In the genomic region with DNA sequence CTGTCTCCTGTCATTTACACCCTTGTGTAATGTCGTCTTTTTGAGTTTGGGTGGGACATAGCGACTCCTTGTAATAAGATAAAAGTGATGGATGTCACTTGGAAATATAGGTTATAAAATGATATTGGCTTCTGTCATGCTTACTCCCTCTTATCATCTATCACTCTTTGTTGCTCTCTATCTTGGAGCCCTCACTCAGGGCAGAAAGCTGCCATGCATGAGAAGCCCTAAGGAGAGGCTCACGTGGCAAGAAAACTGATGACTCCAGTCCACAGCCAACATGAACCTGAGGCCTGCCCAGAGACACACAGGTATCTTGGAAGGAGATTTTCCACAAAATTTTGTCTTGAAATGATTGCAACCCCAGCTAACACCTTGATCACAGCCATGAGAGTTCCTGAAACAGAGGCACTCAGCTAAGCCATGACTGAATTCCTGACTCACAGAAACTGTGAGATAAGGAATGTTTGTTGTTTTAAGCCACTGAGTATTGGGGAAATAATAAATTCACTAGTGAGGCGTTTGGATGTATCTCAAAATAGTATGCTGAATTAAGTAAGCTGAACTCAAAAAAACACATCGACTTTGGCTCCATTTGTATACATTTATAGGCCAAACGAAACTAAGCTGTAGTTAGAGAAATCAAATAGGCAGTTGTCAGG, we compare ENCODE assay signal across 19 cellular contexts.
DNase-seq lines count a peak whose midpoint lies in the region; ATAC-seq, FAIRE-seq and TF ChIP-seq lines count a peak whose summit lies in the region.
"Had no signal": no experiment of that assay in that cellular context is flagged by ENCODE, and none has a peak within 500 bp of the region (broad histone marks: within the 10 kb centered on the region; RNA-seq: fewer than 3 reads in every experiment).

No MANE protein-coding gene starts in this region.

- FAIRE-seq in astrocyte (lab: Jason Lieb, UNC) = no peak

- H3K4me1 Mint-ChIP-seq in Caco-2 (ENCODE audit: low read depth, unreplicated experiment) = no peaks in the 10 kb centered on the region
- H3K4me1 Mint-ChIP-seq in astrocyte (ENCODE audit: low read depth, unreplicated experiment) = peaks cover 4% of the 10 kb centered on the region
- H3K4me1 Mint-ChIP-seq: immature natural killer cell; stimulated activated naive CD8-positive, alpha-beta T cell treated with anti-CD3 and anti-CD28 coated beads, Interleukin-15, amount 100 ng/mL, for 72 hours had no signal

- no peaks in the 10 kb centered on the region for H3K36me3 Mint-ChIP-seq in Caco-2 (ENCODE audit: insufficient read depth, unreplicated experiment)
- H3K36me3 Mint-ChIP-seq in astrocyte (ENCODE audit: low read depth, unreplicated experiment) = no peaks in the 10 kb centered on the region

- H3K9me3 Mint-ChIP-seq in Caco-2 (ENCODE audit: unreplicated experiment) = no peaks in the 10 kb centered on the region
- no peaks in the 10 kb centered on the region for H3K9me3 Mint-ChIP-seq in astrocyte (ENCODE audit: unreplicated experiment)
- H3K9me3 Mint-ChIP-seq: neural crest cell had no signal

- H3K27ac Mint-ChIP-seq in Caco-2 (ENCODE audit: unreplicated experiment) (peak overlapping the region; percentile 42), astrocyte (ENCODE audit: unreplicated experiment) (no peak overlapping the region)
- H3K27ac Mint-ChIP-seq: immature natural killer cell; stimulated activated naive CD8-positive, alpha-beta T cell treated with anti-CD3 and anti-CD28 coated beads, Interleukin-15, amount 100 ng/mL, for 72 hours had no signal

- BruUV-seq in Caco-2 (replicated peaks; lab: Mats Ljungman, UMichigan) = no TSS peak

- H3K36me3 ChIP-seq in Caco-2 (ENCODE audit: control insufficient read depth, insufficient read depth, low read length) (no peaks in the 10 kb centered on the region), astrocyte (ENCODE audit: insufficient read depth, low read length) (no peaks in the 10 kb centered on the region), left lung (no peaks in the 10 kb centered on the region)

- CTCF ChIA-PET in Caco-2 (lab: Charles Lee) = no interaction called here

- no peaks in the 10 kb centered on the region for H3K79me2 ChIP-seq in astrocyte (ENCODE audit: insufficient read depth, low read length)

- no peaks in the 10 kb centered on the region for H3K9me3 ChIP-seq in Caco-2
- H3K9me3 ChIP-seq in astrocyte (ENCODE audit: insufficient read depth, low read depth, low read length) = no peaks in the 10 kb centered on the region
- H3K9me3 ChIP-seq in left lung = no peaks in the 10 kb centered on the region

- no peak overlapping the region for H2AFZ ChIP-seq in astrocyte (ENCODE audit: low read depth, low read length)

- ATAC-seq in left lung = no peak
- ATAC-seq: stimulated activated naive CD8-positive, alpha-beta T cell treated with anti-CD3 and anti-CD28 coated beads, Interleukin-15, amount 100 ng/mL, for 72 hours had no signal

- TF ChIP-seq CTCF in Caco-2 (IDR thresholded peaks at IDR 0.05; ENCODE audit: insufficient read depth in 1 of 2, low read depth in 1 of 2, low read length in 1 of 2, severe bottlenecking in 1 of 2, unreplicated experiment in 1 of 2) (no peak), astrocyte (IDR thresholded peaks at IDR 0.05; ENCODE audit: insufficient read depth, low read depth, low read length) (no peak), left lung (IDR thresholded peaks at IDR 0.05) (no peak)

- POLR2A ChIA-PET in Caco-2 (lab: Charles Lee) = no interaction called here

- no peak overlapping the region for H3K4me2 ChIP-seq in astrocyte (ENCODE audit: low read length)

- DNase-seq in Caco-2 (no peak), HT1080 (ENCODE audit: low read depth) (peak; percentile 14), astrocyte (ENCODE audit: low read depth) (peak; percentile 75), left kidney (ENCODE audit: low read depth, low spot score) (peak; percentile 19), left lung (no peak), NCI-H2196 (lab: John Stamatoyannopoulos, UW; ENCODE audit: unreplicated experiment) (no peak), NCI-H510A treated with DMSO at 0.1 percent for 48 hours (lab: John Stamatoyannopoulos, UW) (no peak)
- no peak for DNase-seq in stimulated activated naive CD4-positive, alpha-beta T cell treated with Interleukin-2 at 50 U/mL for 16 hours (lab: John Stamatoyannopoulos, UW)
- DNase-seq: activated CD4-positive, alpha-beta T cell treated with anti-CD3 and anti-CD28 coated beads for 48 hours; activated CD8-positive, alpha-beta memory T cell treated with anti-CD3 and anti-CD28 coated beads, Interleukin-2, amount 50 U/mL, for 4 hours; activated gamma-delta T cell treated with Interleukin-2 at 50 U/mL for 16 hours; aorta; immature natural killer cell; NCI-H1694 treated with DMSO at 0.1 percent for 48 hours; stimulated activated naive CD8-positive, alpha-beta T cell treated with anti-CD3 and anti-CD28 coated beads, Interleukin-15, amount 100 ng/mL, for 72 hours; T-helper 9 cell had no signal

- no peaks in the 10 kb centered on the region for H3K4me1 ChIP-seq in Caco-2
- no peaks in the 10 kb centered on the region for H3K4me1 ChIP-seq in astrocyte (ENCODE audit: insufficient read depth, low read length)
- no peaks in the 10 kb centered on the region for H3K4me1 ChIP-seq in left lung

- H3K4me3 ChIP-seq in Caco-2 (ENCODE audit: low read depth, low read length) = no peak overlapping the region
- no peak overlapping the region for H3K4me3 ChIP-seq in astrocyte (ENCODE audit: insufficient read depth, low read depth, low read length)
- no peak overlapping the region for H3K4me3 ChIP-seq in left lung
- H3K4me3 ChIP-seq: coronary artery had no signal

- intact Hi-C loops in Caco-2 (cut with micrococcal nuclease; ENCODE audit: unreplicated experiment) (no loop called here), left lung (cut with DNase I) (no loop called here)

- H4K20me1 ChIP-seq in astrocyte (ENCODE audit: insufficient read depth, low read length) = no peaks in the 10 kb centered on the region

- H3K4me3 Mint-ChIP-seq in Caco-2 (ENCODE audit: unreplicated experiment) = no peak overlapping the region
- no peak overlapping the region for H3K4me3 Mint-ChIP-seq in astrocyte (ENCODE audit: unreplicated experiment)
- H3K4me3 Mint-ChIP-seq: neural crest cell; stimulated activated naive CD8-positive, alpha-beta T cell treated with anti-CD3 and anti-CD28 coated beads, Interleukin-15, amount 100 ng/mL, for 72 hours had no signal

- H3K27me3 ChIP-seq in Caco-2 (replicated peaks; ENCODE audit: control insufficient read depth, insufficient read depth, low read length) = no peaks in the 10 kb centered on the region
- no peaks in the 10 kb centered on the region for H3K27me3 ChIP-seq in astrocyte (ENCODE audit: insufficient read depth, low read length)
- H3K27me3 ChIP-seq in left lung = no peaks in the 10 kb centered on the region

- H3K27ac ChIP-seq in astrocyte (ENCODE audit: low read depth, low read length) (no peak overlapping the region), left lung (no peak overlapping the region)
- H3K27ac ChIP-seq: coronary artery, epithelial cell of prostate had no signal

- H3K9ac ChIP-seq in astrocyte (ENCODE audit: low read length) = no peak overlapping the region

- H3K27me3 Mint-ChIP-seq in Caco-2 (ENCODE audit: insufficient read depth, unreplicated experiment) = no peaks in the 10 kb centered on the region
- no peaks in the 10 kb centered on the region for H3K27me3 Mint-ChIP-seq in astrocyte (ENCODE audit: low read depth, unreplicated experiment)
- H3K27me3 Mint-ChIP-seq: stimulated activated naive CD8-positive, alpha-beta T cell treated with anti-CD3 and anti-CD28 coated beads, Interleukin-15, amount 100 ng/mL, for 72 hours had no signal

Comparison
In these comparisons a context has a peak if more than half of its experiments do, and no peak if none do; other contexts are left out.
1. DNase-seq: peak in HT1080 (single experiment), astrocyte (single experiment) and left kidney (single experiment); none in Caco-2 (0 of 2), stimulated activated naive CD4-positive, alpha-beta T cell treated with Interleukin-2 at 50 U/mL for 16 hours (single experiment), left lung (0 of 2), NCI-H2196 (single experiment) and NCI-H510A treated with DMSO at 0.1 percent for 48 hours (single experiment).